Comparison of ENCODE assay signal across 19 cellular contexts in the genomic region with DNA sequence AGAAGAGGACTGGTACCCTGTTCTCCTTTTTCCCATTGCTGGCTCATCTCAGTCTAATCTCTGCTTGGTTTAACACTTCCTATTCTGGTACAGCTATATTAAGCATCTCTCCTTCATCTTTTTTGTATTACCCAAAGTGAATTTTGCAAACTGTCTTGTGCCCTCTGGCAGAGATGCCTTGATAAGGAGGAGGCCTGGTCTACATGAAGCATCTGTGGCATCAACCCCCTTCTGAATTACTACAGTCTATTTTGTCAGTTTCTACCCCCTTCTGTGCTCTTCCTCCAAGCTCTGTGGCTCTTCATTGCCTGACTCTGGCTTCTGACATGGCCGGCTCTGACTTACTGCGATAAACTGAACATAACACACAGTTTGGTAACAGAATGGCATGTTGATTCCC.
"Had no signal": no experiment of that assay in that cellular context is flagged by ENCODE, and none has a peak within 500 bp of the region (broad histone marks: within the 10 kb centered on the region; RNA-seq: fewer than 3 reads in every experiment).

No MANE protein-coding gene starts in this region.

- H3K27me3 Mint-ChIP-seq: activated naive CD8-positive, alpha-beta T cell treated with anti-CD3 and anti-CD28 coated beads, Interleukin-2, amount 50 U/mL, for 24 hours; naive thymus-derived CD8-positive, alpha-beta T cell had no signal

- H3K36me3 ChIP-seq: upper lobe of left lung had no signal

- H3K27me3 ChIP-seq: ascending aorta, heart right ventricle, upper lobe of left lung had no signal

- H3K27ac ChIP-seq: ascending aorta, coronary artery, heart right ventricle, skin epidermis, upper lobe of left lung had no signal

- H3K4me1 ChIP-seq: ascending aorta, upper lobe of left lung had no signal

- H3K9me3 Mint-ChIP-seq: activated naive CD4-positive, alpha-beta T cell treated with anti-CD3 and anti-CD28 coated beads for 36 hours; activated naive CD8-positive, alpha-beta T cell treated with anti-CD3 and anti-CD28 coated beads, Interleukin-2, amount 50 U/mL, for 24 hours; activated T-helper 2 cell treated with anti-CD3 and anti-CD28 coated beads, Interferon-gamma antibody, Interleukin-2, Interleukin-4, amounts not matched to agents 10 μg/mL and 5 μg/mL and 100 μg/mL, durations not matched to agents 14 hours and 24 hours and 36 hours had no signal

- H3K27ac Mint-ChIP-seq: activated naive CD4-positive, alpha-beta T cell treated with anti-CD3 and anti-CD28 coated beads for 36 hours; activated naive CD8-positive, alpha-beta T cell treated with anti-CD3 and anti-CD28 coated beads, Interleukin-2, amount 50 U/mL, for 24 hours; activated T-helper 2 cell treated with anti-CD3 and anti-CD28 coated beads, Interferon-gamma antibody, Interleukin-2, Interleukin-4, amounts not matched to agents 10 μg/mL and 5 μg/mL and 100 μg/mL, durations not matched to agents 14 hours and 24 hours and 36 hours; naive thymus-derived CD8-positive, alpha-beta T cell had no signal

- H3K4me1 Mint-ChIP-seq: activated naive CD8-positive, alpha-beta T cell treated with anti-CD3 and anti-CD28 coated beads, Interleukin-2, amount 50 U/mL, for 24 hours; naive thymus-derived CD8-positive, alpha-beta T cell had no signal

- ATAC-seq: activated naive CD8-positive, alpha-beta T cell treated with anti-CD3 and anti-CD28 coated beads, Interleukin-2, amount 50 U/mL, for 24 hours; heart right ventricle; naive thymus-derived CD8-positive, alpha-beta T cell had no signal

- DNase-seq: activated naive CD4-positive, alpha-beta T cell treated with anti-CD3 and anti-CD28 coated beads for 36 hours; activated naive CD8-positive, alpha-beta T cell treated with anti-CD3 and anti-CD28 coated beads, Interleukin-2, amount 50 U/mL, for 24 hours; activated T-cell treated with anti-CD3 and anti-CD28 coated beads for 4 hours; central memory CD4-positive, alpha-beta T cell; effector CD8-positive, alpha-beta T cell; heart right ventricle; islet precursor cell; naive thymus-derived CD8-positive, alpha-beta T cell; posterior cingulate gyrus; SIG-M5; stimulated activated CD4-positive, alpha-beta T cell treated with anti-CD3 and anti-CD28 coated beads, Interleukin-15, amount 100 ng/mL, for 24 hours; stimulated activated CD4-positive, alpha-beta T cell treated with anti-CD3 and anti-CD28 coated beads, Interleukin-4, amount 100 ng/mL, for 24 hours; stimulated activated naive CD4-positive, alpha-beta T cell treated with Interleukin-2 at 50 U/mL for 16 hours; T-helper 2 cell; upper lobe of left lung had no signal

- H3K4me3 Mint-ChIP-seq: activated naive CD4-positive, alpha-beta T cell treated with anti-CD3 and anti-CD28 coated beads for 36 hours; activated naive CD8-positive, alpha-beta T cell treated with anti-CD3 and anti-CD28 coated beads, Interleukin-2, amount 50 U/mL, for 24 hours; naive thymus-derived CD8-positive, alpha-beta T cell had no signal

- H3K4me3 ChIP-seq: ascending aorta, coronary artery, heart right ventricle, skin epidermis, upper lobe of left lung had no signal

- H3K9me3 ChIP-seq: ascending aorta, heart right ventricle, upper lobe of left lung had no signal

- H3K36me3 Mint-ChIP-seq: naive thymus-derived CD8-positive, alpha-beta T cell had no signal
